Comparison of ENCODE assay signal across 8 cellular contexts in genomic region chr5:56481147-56481997, GRCh38.
DNase-seq lines count a peak whose midpoint lies in the region; ATAC-seq and TF ChIP-seq lines count a peak whose summit lies in the region.

No MANE protein-coding gene starts in this region.

- CTCF ChIA-PET in AG04449 (lab: Yijun Ruan, JAX), result interaction anchor here (0.8 to 2.6 kb wide), 5 partner anchors 12 to 356 kb away, joined by 3 to 11 read pairs (median 5); no protein-coding TSS in a partner anchor

- H3K4me3 ChIP-seq in AG04449 (ENCODE audit: low read depth, low read length) (peak overlapping the region; percentile 60), astrocyte of the cerebellum (ENCODE audit: low read depth, low read length) (peak overlapping the region; percentile 56)

- TF ChIP-seq CTCF in AG04449 (IDR thresholded peaks at IDR 0.05; ENCODE audit: insufficient read depth, low read length, missing control alignments) (peak; percentile 37), astrocyte of the cerebellum (IDR thresholded peaks at IDR 0.05; ENCODE audit: low read depth, low read length, missing control alignments) (peak; percentile 56)

- in situ Hi-C loops in astrocyte of the cerebellum (cut with HindIII; ENCODE audit: low sequenced_read_pairs), result no loop called here

- DNase-seq in AG04449 (ENCODE audit: low read depth, low spot score), result no peak
- DNase-seq in RKO (ENCODE audit: low spot score), result peak; percentile 42
- no peak for DNase-seq in astrocyte of the cerebellum (ENCODE audit: low read depth)
- DNase-seq in hippocampal formation (lab: John Stamatoyannopoulos, UW), result peak; percentile 11 to 20
- peak; percentile 17 for DNase-seq in renal cortical epithelial cell (ENCODE audit: low read depth)
- DNase-seq in GDM1 (lab: John Stamatoyannopoulos, UW), result no peak

- ATAC-seq in GM19463 (IDR thresholded peaks at IDR 0.05; ENCODE audit: unreplicated experiment) (peak; percentile 3), GM18870 (IDR thresholded peaks at IDR 0.05; ENCODE audit: unreplicated experiment) (no peak)

- POLR2A ChIA-PET in AG04449 (lab: Yijun Ruan, JAX), result no interaction called here

Comparison
In these comparisons a context has a peak if more than half of its experiments do, and no peak if none do; other contexts are left out.
1. DNase-seq: peak in RKO (single experiment), hippocampal formation (2 of 2) and renal cortical epithelial cell (single experiment); none in AG04449 (single experiment), astrocyte of the cerebellum (single experiment) and GDM1 (single experiment).